6 cellular contexts compared by ENCODE assay signal in the genomic region with DNA sequence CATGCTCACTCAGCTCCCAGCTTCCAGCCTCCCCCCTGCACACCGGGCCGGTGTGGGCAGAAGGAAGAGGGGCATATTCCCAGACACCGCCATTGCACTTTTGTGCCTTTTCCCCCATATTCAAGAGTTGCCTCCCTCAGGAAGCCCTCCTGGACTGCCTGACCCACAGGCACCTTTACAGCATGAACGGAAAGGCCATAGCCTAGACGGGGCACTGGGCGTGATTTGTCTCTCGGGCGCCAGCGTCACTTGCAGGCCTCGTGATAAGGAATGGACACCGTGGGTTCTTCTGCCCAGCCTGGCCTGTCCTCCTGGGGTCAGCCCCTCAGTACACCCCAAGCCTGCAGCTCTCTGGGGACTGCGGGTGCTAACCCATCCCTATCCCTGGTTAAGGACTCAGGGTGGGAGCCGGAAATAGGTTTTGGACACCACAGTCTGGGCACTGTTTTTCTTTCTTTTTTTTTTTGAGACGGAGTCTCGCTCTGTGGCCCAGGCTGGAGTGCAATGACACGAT. TPM values are rescaled to one million over a fixed set of nuclear protein-coding genes. Genes with fewer than 3 reads are reported as not detected.
DNase-seq lines count a peak whose midpoint lies in the region; ATAC-seq and TF ChIP-seq lines count a peak whose summit lies in the region.

No MANE protein-coding gene starts in this region.

- H3K36me3 ChIP-seq in BE2C: peaks cover 14% of the 10 kb centered on the region

- ATAC-seq in left lobe of liver (peak; percentile 27), GM19395 (IDR thresholded peaks at IDR 0.05; ENCODE audit: unreplicated experiment) (no peak)

- no peaks in the 10 kb centered on the region for H3K9me3 ChIP-seq in BE2C

- no peaks in the 10 kb centered on the region for H3K4me1 ChIP-seq in BE2C

- H3K27me3 ChIP-seq in BE2C: no peaks in the 10 kb centered on the region

- DNase-seq in BE2C: no peak
- DNase-seq in left lobe of liver (ENCODE audit: low spot score): no peak
- no peak for DNase-seq in NCI-H82 treated with DMSO at 0.1 percent for 48 hours (lab: John Stamatoyannopoulos, UW; ENCODE audit: unreplicated experiment)
- no peak for DNase-seq in DMS 273 treated with DMSO at 0.1 percent for 48 hours (lab: John Stamatoyannopoulos, UW)

- H3K4me3 ChIP-seq in BE2C (ENCODE audit: low read depth, low read length): peak overlapping the region; percentile 66

- peak overlapping the region; percentile 89 for H3K27ac ChIP-seq in VCaP

- TF ChIP-seq CTCF in BE2C (IDR thresholded peaks at IDR 0.05; ENCODE audit: low read depth, low read length) (no peak), VCaP (conservative IDR thresholded peaks at IDR 0.05) (0 out of 2 replicates have a peak, but pooled peaks have one; percentile 19)

RNA-seq across cellular contexts. Expression of gene UQCR11, which starts 0.9 kb away (rescaled TPM):
- 445 TPM for polyA plus RNA-seq in BE2C (2012; ENCODE audit: insufficient read depth, insufficient read length, low read depth)
- total RNA-seq in left lobe of liver: 220 TPM

RNA-seq across cellular contexts. Expression of gene MBD3, which starts 13.5 kb away (rescaled TPM):
- polyA plus RNA-seq in BE2C (2012; ENCODE audit: insufficient read depth, insufficient read length, low read depth): 84.3 TPM
- 40.3 TPM for total RNA-seq in left lobe of liver

RNA-seq across cellular contexts. Expression of gene MEX3D, which starts 38.1 kb away (rescaled TPM):
- 27.1 TPM for polyA plus RNA-seq in BE2C (2012; ENCODE audit: insufficient read depth, insufficient read length, low read depth)
- total RNA-seq in left lobe of liver: 11.4 TPM

RNA-seq across cellular contexts. Expression of gene TCF3, which starts 46.2 kb away (rescaled TPM):
- polyA plus RNA-seq in BE2C (2012; ENCODE audit: insufficient read depth, insufficient read length, low read depth): 120 TPM
- 14.2 TPM for total RNA-seq in left lobe of liver
